Comparison of ENCODE assay signal across 8 cellular contexts in genomic region chr6:12011276-12012112, GRCh38. TPM values are rescaled to one million over a fixed set of nuclear protein-coding genes. Genes with fewer than 3 reads are reported as not detected.
DNase-seq lines count a peak whose midpoint lies in the region; ATAC-seq and TF ChIP-seq lines count a peak whose summit lies in the region.

No MANE protein-coding gene starts in this region.

- H3K4me1 Mint-ChIP-seq in T-helper 1 cell treated with Interleukin-12 subunit alpha and Interleukin-12 subunit beta and Interleukin-4 antibody, amounts not matched to agents 30 μg/mL and 1 μg/mL, for 36 hours (ENCODE audit: low read depth): peaks cover 50% of the 10 kb centered on the region

- intact Hi-C loops in left ventricle myocardium inferior (cut with micrococcal nuclease): no loop called here

- H3K4me3 Mint-ChIP-seq in T-helper 1 cell treated with Interleukin-12 subunit alpha and Interleukin-12 subunit beta and Interleukin-4 antibody, amounts not matched to agents 30 μg/mL and 1 μg/mL, for 36 hours: peak overlapping the region; percentile 94

- no peak for TF ChIP-seq CTCF in left ventricle myocardium inferior (IDR thresholded peaks at IDR 0.05; ENCODE audit: borderline replicate concordance)

- peaks cover 5% of the 10 kb centered on the region for H3K9me3 ChIP-seq in left ventricle myocardium inferior (replicated peaks)

- H3K36me3 ChIP-seq in left ventricle myocardium inferior: peaks cover 16% of the 10 kb centered on the region

- no peaks in the 10 kb centered on the region for H3K27me3 ChIP-seq in left ventricle myocardium inferior (ENCODE audit: low read depth)

- H3K9me3 Mint-ChIP-seq in T-helper 1 cell treated with Interleukin-12 subunit alpha and Interleukin-12 subunit beta and Interleukin-4 antibody, amounts not matched to agents 30 μg/mL and 1 μg/mL, for 36 hours: peaks cover 7% of the 10 kb centered on the region

- DNase-seq in NCI-H187 (lab: John Stamatoyannopoulos, UW): peak; percentile 87 to 91
- peak; percentile 98 for DNase-seq in amniotic stem cell (lab: John Stamatoyannopoulos, UW)
- peak; percentile 99 for DNase-seq in left ventricle myocardium inferior
- peak; percentile 87 for DNase-seq in renal cortical epithelial cell (ENCODE audit: low read depth)
- DNase-seq in retina: no peak

- H3K4me3 ChIP-seq in left ventricle myocardium inferior: peak overlapping the region; percentile 83

- peaks cover 25% of the 10 kb centered on the region for H3K36me3 Mint-ChIP-seq in T-helper 1 cell treated with Interleukin-12 subunit alpha and Interleukin-12 subunit beta and Interleukin-4 antibody, amounts not matched to agents 30 μg/mL and 1 μg/mL, for 36 hours (ENCODE audit: low read depth)

- no peaks in the 10 kb centered on the region for H3K27me3 Mint-ChIP-seq in T-helper 1 cell treated with Interleukin-12 subunit alpha and Interleukin-12 subunit beta and Interleukin-4 antibody, amounts not matched to agents 30 μg/mL and 1 μg/mL, for 36 hours (ENCODE audit: low read depth)

- H3K4me1 ChIP-seq in left ventricle myocardium inferior: peaks cover 47% of the 10 kb centered on the region

- ATAC-seq in GM18502 (IDR thresholded peaks at IDR 0.05; ENCODE audit: poor library complexity, unreplicated experiment): peak; percentile 58
- peak; percentile 57 for ATAC-seq in HG02884 (IDR thresholded peaks at IDR 0.05; ENCODE audit: unreplicated experiment)

- H3K27ac Mint-ChIP-seq in T-helper 1 cell treated with Interleukin-12 subunit alpha and Interleukin-12 subunit beta and Interleukin-4 antibody, amounts not matched to agents 30 μg/mL and 1 μg/mL, for 36 hours: peak overlapping the region; percentile 91

- peak overlapping the region; percentile 99 for H3K27ac ChIP-seq in left ventricle myocardium inferior (replicated peaks)

RNA-seq across cellular contexts. Expression of gene HIVEP1, which starts 0.6 kb away (rescaled TPM):
- total RNA-seq in left ventricle myocardium inferior (13.7 TPM), renal cortical epithelial cell (13.0 and 15.2 TPM in 2 replicates)
